In genomic region chr20:18567739-18568091, GRCh38 we compare ENCODE assay signal across 8 cellular contexts. TPM values are rescaled to one million over a fixed set of nuclear protein-coding genes. Genes with fewer than 3 reads are reported as not detected.
DNase-seq lines count a peak whose midpoint lies in the region; ATAC-seq, FAIRE-seq and TF ChIP-seq lines count a peak whose summit lies in the region.

No MANE protein-coding gene starts in this region.

- H3K36me3 ChIP-seq in BLaER1 (peaks cover 40% of the 10 kb centered on the region), heart right ventricle (peaks cover 0 to 34% (median 0%) of the 10 kb centered on the region in 9 donors), skeletal muscle tissue (ENCODE audit: control insufficient read depth in 3 of 3, insufficient read depth in 3 of 3, low read length in 3 of 3) (peaks cover 8 to 14% (median 13%) of the 10 kb centered on the region in 3 donors)

- intact Hi-C loops in heart right ventricle (cut with DNase I) = loop anchor here in 5 of 10 donors (1.0 to 10.0 kb wide), 5 partner anchors 19 to 103 kb away; partner anchors contain the start of genes SEC23B (in 5 of the 5), DZANK1 (in 2 of the 5) and POLR3F (in 2 of the 5)

- ATAC-seq in GM21737 (IDR thresholded peaks at IDR 0.05; ENCODE audit: unreplicated experiment) (peak; percentile 17), T-cell (replicated peaks in 1 of 4) (peak in 2 of 4 experiments; percentile 4 to 12), heart right ventricle (peak in 6 of 8 donors; percentile 4 to 31 (median 21)), GM21367 (IDR thresholded peaks at IDR 0.05; ENCODE audit: unreplicated experiment) (no peak)

- no peak for TF ChIP-seq POLR2A in H54 (IDR thresholded peaks at IDR 0.05; ENCODE audit: low read depth, low read length)

- POLR2A ChIA-PET in T-cell (lab: Charles Lee) = interaction anchor here in 1 of 2 donors (0.6 to 2.8 kb wide), 3 partner anchors 60 to 227 kb away, joined by 3 to 18 read pairs (median 3); partner anchors contain the start of gene SEC23B

- peak overlapping the region; percentile 84 for H3K4me3 ChIP-seq in BLaER1
- H3K4me3 ChIP-seq in heart right ventricle = peak overlapping the region; percentile 44 to 86 (median 77)
- peak overlapping the region; percentile 95 to 98 (median 97) for H3K4me3 ChIP-seq in skeletal muscle tissue (ENCODE audit: low read length in 3 of 3)

- H3K27ac Mint-ChIP-seq in T-cell = peak overlapping the region; percentile 97 to 99

- H4K20me1 ChIP-seq in BLaER1 = no peaks in the 10 kb centered on the region

- no peak for FAIRE-seq in H54 (lab: Jason Lieb, UNC)

- H3K4me1 ChIP-seq in BLaER1 (peaks cover 17% of the 10 kb centered on the region), heart right ventricle (peaks cover 0 to 20% (median 12%) of the 10 kb centered on the region in 9 donors), skeletal muscle tissue (ENCODE audit: control insufficient read depth in 3 of 3, insufficient read depth in 3 of 3, low read length in 3 of 3) (peaks cover 3 to 8% (median 6%) of the 10 kb centered on the region in 3 donors)

- H3K9ac ChIP-seq in BLaER1 (peak overlapping the region; percentile 91), skeletal muscle tissue (ENCODE audit: low read depth in 1 of 3, low read length in 3 of 3) (peak overlapping the region; percentile 96 to 98 (median 97))

- no peaks in the 10 kb centered on the region for H3K27me3 Mint-ChIP-seq in T-cell

- peak in 1 of 34 experiments; percentile 8 for DNase-seq in T-cell
- no peak for DNase-seq in heart right ventricle
- no peak for DNase-seq in H54 (ENCODE audit: insufficient read length, low spot score)
- DNase-seq in NCI-H1436 treated with DMSO at 0.1 percent for 48 hours (lab: John Stamatoyannopoulos, UW) = no peak

- H3K27ac ChIP-seq in BLaER1 = peak overlapping the region; percentile 87
- peak overlapping the region; percentile 42 to 94 (median 84) for H3K27ac ChIP-seq in heart right ventricle
- H3K27ac ChIP-seq in skeletal muscle tissue (ENCODE audit: low read depth, low read length) = peak overlapping the region; percentile 89

- H3K27me3 ChIP-seq in BLaER1 (no peaks in the 10 kb centered on the region), heart right ventricle (no peaks in the 10 kb centered on the region), skeletal muscle tissue (ENCODE audit: control insufficient read depth in 3 of 3, insufficient read depth in 3 of 3, low read length in 3 of 3) (no peaks in the 10 kb centered on the region)

- peak overlapping the region; percentile 87 for H3K4me2 ChIP-seq in BLaER1

- peaks cover 0 to 4% (median 2%) of the 10 kb centered on the region in 3 donors for H3K9me3 Mint-ChIP-seq in T-cell

- CTCF ChIA-PET in T-cell (lab: Charles Lee) = no interaction called here

- H3K9me3 ChIP-seq in BLaER1 = peaks cover 13% of the 10 kb centered on the region
- H3K9me3 ChIP-seq in heart right ventricle = no peaks in the 10 kb centered on the region
- H3K9me3 ChIP-seq in skeletal muscle tissue (ENCODE audit: control insufficient read depth in 3 of 3, low read length in 3 of 3) = no peaks in the 10 kb centered on the region

- peaks cover 32% of the 10 kb centered on the region for H3K36me3 Mint-ChIP-seq in T-cell

- peaks cover 21 to 28% (median 23%) of the 10 kb centered on the region in 3 donors for H3K4me1 Mint-ChIP-seq in T-cell

- TF ChIP-seq CTCF in heart right ventricle (IDR thresholded peaks at IDR 0.05) = no peak

- peak overlapping the region; percentile 94 to 97 (median 96) for H3K4me3 Mint-ChIP-seq in T-cell

- WGBS in heart right ventricle, 2 donors = 4 to 8% methylated on average over 6 of the region's 6 CpGs

RNA-seq across cellular contexts. Expression of gene SMIM26, which starts 0.5 kb away (rescaled TPM):
- total RNA-seq in T-cell (10 to 100 TPM; 54.9 to 67.9 (median 63.4) TPM), heart right ventricle (100 to 1,000 TPM in 6 of 10 donors, 10 to 100 TPM in 4; 80.7 to 119 (median 105) TPM), skeletal muscle tissue (126 TPM)
- polyA plus RNA-seq in heart right ventricle = 100 to 1,000 TPM; 145 to 180 TPM

RNA-seq across cellular contexts. Expression of gene DTD1, which starts 20.1 kb away (rescaled TPM):
- total RNA-seq in T-cell (10 to 100 TPM; 15.5 to 24.9 (median 22.0) TPM), heart right ventricle (10 to 100 TPM; 11.0 to 21.7 (median 14.3) TPM), skeletal muscle tissue (21.4 TPM)
- polyA plus RNA-seq in heart right ventricle = 10 to 100 TPM in 1 of 2 donors, 1 to 10 TPM in 1; 5.2 to 31.9 TPM

RNA-seq across cellular contexts. Expression of gene SEC23B, which starts 60.0 kb away (rescaled TPM):
- 10 to 100 TPM; 34.7 to 51.3 (median 42.1) TPM for total RNA-seq in T-cell
- total RNA-seq in heart right ventricle = 10 to 100 TPM in 9 of 10 donors, 1 to 10 TPM in 1; 7.5 to 20.5 (median 10.9) TPM
- polyA plus RNA-seq in heart right ventricle = 10 to 100 TPM in 1 of 2 donors, 1 to 10 TPM in 1; 2.6 to 10.4 TPM
- 26.6 TPM for total RNA-seq in skeletal muscle tissue
